Comparison of ENCODE assay signal across 1 cellular context in genomic region chr2:47232738-47233415, GRCh38.
TF ChIP-seq lines count a peak whose summit lies in the region.

No MANE protein-coding gene starts in this region.

TF ChIP-seq in HepG2, 621 proteins besides CTCF, POLR2A, EP300 and RAD21 (continued from another document):
- TF ChIP-seq ZNF788 (CRISPR knock-in tag; IDR thresholded peaks at IDR 0.05; ENCODE audit: borderline replicate concordance) (no peak), ARNTL (CRISPR knock-in tag; IDR thresholded peaks at IDR 0.05) (0 out of 2 replicates have a peak, but pooled peaks have one; percentile 28), ZNF451 (CRISPR knock-in tag; IDR thresholded peaks at IDR 0.05) (no peak)
